ENCODE assay signal across 1 cellular context in genomic region chr9:125889524-125890473, GRCh38.
TF ChIP-seq lines count a peak whose summit lies in the region.

No MANE protein-coding gene starts in this region.

TF ChIP-seq in HepG2, 621 proteins besides CTCF, POLR2A, EP300 and RAD21 (continued from another document):
- TF ChIP-seq ZHX1 (CRISPR knock-in tag; IDR thresholded peaks at IDR 0.05; ENCODE audit: low read depth), result no peak
- no peak for TF ChIP-seq GATAD1 (CRISPR knock-in tag; IDR thresholded peaks at IDR 0.05)
- TF ChIP-seq SRSF9 (IDR thresholded peaks at IDR 0.05; ENCODE audit: borderline replicate concordance, insufficient read depth, low read depth, low read length, poor library complexity, severe bottlenecking), result no peak
- no peak for TF ChIP-seq RCOR2 (CRISPR knock-in tag; IDR thresholded peaks at IDR 0.05)
- TF ChIP-seq TBL1XR1 (IDR thresholded peaks at IDR 0.05; ENCODE audit: borderline replicate concordance, low read length, partially characterized antibody), result no peak
- no peak for TF ChIP-seq PHB2 (IDR thresholded peaks at IDR 0.05; ENCODE audit: partially characterized antibody)
- TF ChIP-seq ZNF703 (CRISPR knock-in tag; IDR thresholded peaks at IDR 0.05; ENCODE audit: borderline replicate concordance), result no peak
- no peak for TF ChIP-seq HIC2 (CRISPR knock-in tag; IDR thresholded peaks at IDR 0.05; ENCODE audit: low read depth)
- no peak for TF ChIP-seq ARNT (IDR thresholded peaks at IDR 0.05)
- TF ChIP-seq TAF15 (IDR thresholded peaks at IDR 0.05; ENCODE audit: low read depth, low read length, poor library complexity, severe bottlenecking), result no peak
- no peak for TF ChIP-seq IKZF4 (CRISPR knock-in tag; IDR thresholded peaks at IDR 0.05; ENCODE audit: borderline replicate concordance, low read depth, not compliant biosample characterization)
- no peak for TF ChIP-seq ZNF136 (CRISPR knock-in tag; IDR thresholded peaks at IDR 0.05; ENCODE audit: low read depth)
- TF ChIP-seq ZNF256 (CRISPR knock-in tag; conservative IDR thresholded peaks at IDR 0.05), result no peak
- TF ChIP-seq YEATS4 (CRISPR knock-in tag; IDR thresholded peaks at IDR 0.05; ENCODE audit: borderline replicate concordance), result 0 out of 2 replicates have a peak, but pooled peaks have one; percentile 22
- no peak for TF ChIP-seq DBP (CRISPR knock-in tag; IDR thresholded peaks at IDR 0.05; ENCODE audit: not compliant biosample characterization)
